In genomic region chr19:49129238-49129583, GRCh38 we compare ENCODE assay signal across 13 cellular contexts. TPM values are rescaled to one million over a fixed set of nuclear protein-coding genes. Genes with fewer than 3 reads are reported as not detected.
DNase-seq lines count a peak whose midpoint lies in the region; ATAC-seq and TF ChIP-seq lines count a peak whose summit lies in the region.
"Had no signal": no experiment of that assay in that cellular context is flagged by ENCODE, and none has a peak within 500 bp of the region (broad histone marks: within the 10 kb centered on the region; RNA-seq: fewer than 3 reads in every experiment).

No MANE protein-coding gene starts in this region.

- no peaks in the 10 kb centered on the region for H3K9me3 ChIP-seq in A673 (ENCODE audit: low read depth, low read length, poor library complexity, severe bottlenecking)
- H3K9me3 ChIP-seq in DND-41 (ENCODE audit: insufficient read depth, low read length, severe bottlenecking), result no peaks in the 10 kb centered on the region
- H3K9me3 ChIP-seq in GM23248 (ENCODE audit: low read depth), result no peaks in the 10 kb centered on the region
- no peaks in the 10 kb centered on the region for H3K9me3 ChIP-seq in thyroid gland
- H3K9me3 ChIP-seq: SJSA1 had no signal

- H3K36me3 ChIP-seq in A673 (ENCODE audit: insufficient read depth, low read length, poor library complexity, severe bottlenecking), result peaks cover 15% of the 10 kb centered on the region
- peaks cover 22% of the 10 kb centered on the region for H3K36me3 ChIP-seq in DND-41 (ENCODE audit: insufficient read depth, low read length)
- H3K36me3 ChIP-seq in GM23248 (ENCODE audit: low read depth), result no peaks in the 10 kb centered on the region
- no peaks in the 10 kb centered on the region for H3K36me3 ChIP-seq in thyroid gland
- H3K36me3 ChIP-seq: SJSA1 had no signal

- WGBS in GM23248 (ENCODE audit: low coverage in 1 of 2, low lambda C conversion rate in 2 of 2, missing lambda C conversion rate in 2 of 2), 2 experiments, result 65 to 75% methylated on average over 13 to 16 of the region's 16 CpGs
- WGBS in thyroid gland, 2 donors, result 61 to 82% methylated on average over 16 of the region's 16 CpGs

- H3K27ac Mint-ChIP-seq in stimulated activated naive CD8-positive, alpha-beta T cell treated with anti-CD3 and anti-CD28 coated beads, Interleukin-15, amount 100 ng/mL, for 72 hours, result no peak overlapping the region

- peak overlapping the region in 1 of 2 donors; percentile 86 for H3K4me3 Mint-ChIP-seq in stimulated activated naive CD8-positive, alpha-beta T cell treated with anti-CD3 and anti-CD28 coated beads, Interleukin-15, amount 100 ng/mL, for 72 hours

- H3K27me3 ChIP-seq in A673 (replicated peaks; ENCODE audit: insufficient read depth, low read depth, low read length, poor library complexity) (no peaks in the 10 kb centered on the region), DND-41 (ENCODE audit: insufficient read depth, low read length, poor library complexity) (no peaks in the 10 kb centered on the region), GM23248 (replicated peaks; ENCODE audit: insufficient read depth) (no peaks in the 10 kb centered on the region; the same call in 1 of the 2 replicates), thyroid gland (no peaks in the 10 kb centered on the region)
- H3K27me3 ChIP-seq: SJSA1 had no signal

- H2AFZ ChIP-seq in DND-41 (ENCODE audit: low read depth, low read length) (no peak overlapping the region), GM23248 (no peak overlapping the region)

- intact Hi-C loops in A673 (cut with micrococcal nuclease; ENCODE audit: unreplicated experiment) (no loop called here), thyroid gland (cut with DNase I) (no loop called here)

- DNase-seq in A673 (ENCODE audit: low spot score) (peak; percentile 46), DND-41 (no peak), RPMI7951 (ENCODE audit: low read depth) (peak; percentile 49), iPS-NIHi11 (ENCODE audit: low spot score) (peak; percentile 74), GM23248 (no peak), midbrain (lab: John Stamatoyannopoulos, UW) (no peak), thyroid gland (no peak)
- no peak for DNase-seq in stimulated activated naive CD8-positive, alpha-beta T cell treated with anti-CD3 and anti-CD28 coated beads, Interleukin-15, amount 100 ng/mL, for 72 hours
- DNase-seq: KBM-7, NCI-H446, nucleus accumbens had no signal

- peaks cover 10% of the 10 kb centered on the region for H3K27me3 Mint-ChIP-seq in stimulated activated naive CD8-positive, alpha-beta T cell treated with anti-CD3 and anti-CD28 coated beads, Interleukin-15, amount 100 ng/mL, for 72 hours

- H3K79me2 ChIP-seq in DND-41 (ENCODE audit: insufficient read depth, low read length) (peaks cover 10% of the 10 kb centered on the region), GM23248 (ENCODE audit: insufficient read depth) (no peaks in the 10 kb centered on the region)

- peaks cover 40% of the 10 kb centered on the region for H3K4me1 Mint-ChIP-seq in stimulated activated naive CD8-positive, alpha-beta T cell treated with anti-CD3 and anti-CD28 coated beads, Interleukin-15, amount 100 ng/mL, for 72 hours

- H3K9ac ChIP-seq in DND-41 (ENCODE audit: low read depth, low read length) (peak overlapping the region; percentile 47; the same call in 1 of the 2 replicates), GM23248 (no peak overlapping the region)

- H3K9me2 ChIP-seq in GM23248 (ENCODE audit: insufficient read depth), result no peaks in the 10 kb centered on the region

- TF ChIP-seq CTCF in A673 (conservative IDR thresholded peaks at IDR 0.05; ENCODE audit: low read depth, low read length) (no peak), DND-41 (IDR thresholded peaks at IDR 0.05; ENCODE audit: borderline replicate concordance, extremely low read depth, low read length, poor library complexity, severe bottlenecking) (no peak), thyroid gland (IDR thresholded peaks at IDR 0.05) (no peak)

- POLR2A ChIA-PET in A673 (lab: Charles Lee; ENCODE audit: low non-redundant PET), result interaction anchor here (0.6 kb wide), 1 partner anchor 22 kb away, joined by 13 read pairs; no protein-coding TSS in a partner anchor

- H3K4me1 ChIP-seq in A673 (ENCODE audit: insufficient read depth, low read length, poor library complexity, severe bottlenecking) (peaks cover 21% of the 10 kb centered on the region), DND-41 (ENCODE audit: insufficient read depth, low read length) (peaks cover 22% of the 10 kb centered on the region), GM23248 (ENCODE audit: insufficient read depth) (no peaks in the 10 kb centered on the region), thyroid gland (peaks cover 17 to 24% of the 10 kb centered on the region in 2 donors)

- no TSS peak for BruUV-seq in A673 (replicated peaks; lab: Mats Ljungman, UMichigan)

- no peak for TF ChIP-seq POLR2A in thyroid gland (IDR thresholded peaks at IDR 0.05)

- H3K9me3 Mint-ChIP-seq in stimulated activated naive CD8-positive, alpha-beta T cell treated with anti-CD3 and anti-CD28 coated beads, Interleukin-15, amount 100 ng/mL, for 72 hours, result no peaks in the 10 kb centered on the region

- in situ Hi-C loops in GM23248 (cut with MboI), result no loop called here

- H3K4me3 ChIP-seq in A673 (ENCODE audit: low read depth, low read length, poor library complexity, severe bottlenecking), result peak overlapping the region; percentile 49
- peak overlapping the region in 1 of 2 experiments; percentile 80; a peak in 2 of 4 replicates for H3K4me3 ChIP-seq in DND-41 (ENCODE audit: low read depth in 1 of 2, low read length in 2 of 2)
- no peak overlapping the region for H3K4me3 ChIP-seq in GM23248
- H3K4me3 ChIP-seq in thyroid gland (replicated peaks in 1 of 3), result no peak overlapping the region

- CTCF ChIA-PET in A673 (lab: Charles Lee), result no interaction called here

- no peak for ATAC-seq in DND-41 (ENCODE audit: insufficient read depth, low read depth)
- ATAC-seq in stimulated activated naive CD8-positive, alpha-beta T cell treated with anti-CD3 and anti-CD28 coated beads, Interleukin-15, amount 100 ng/mL, for 72 hours, result no peak

- H3K4me2 ChIP-seq in DND-41 (ENCODE audit: insufficient read depth, low read length) (peak overlapping the region; percentile 96), GM23248 (ENCODE audit: unreplicated experiment) (no peak overlapping the region)

- 0 out of 2 replicates have a peak, but pooled peaks cover 4% of the 10 kb centered on the region for H3F3A ChIP-seq in GM23248 (ENCODE audit: insufficient read depth)

- 0 out of 2 replicates have a peak, but pooled peaks cover under 1% of the 10 kb centered on the region for H4K20me1 ChIP-seq in DND-41 (ENCODE audit: insufficient read depth, low read length)
- H4K20me1 ChIP-seq in GM23248 (ENCODE audit: insufficient read depth), result no peaks in the 10 kb centered on the region

- no peak overlapping the region for H3K27ac ChIP-seq in A673 (ENCODE audit: low read depth, low read length, poor library complexity, severe bottlenecking)
- peak overlapping the region; percentile 89 for H3K27ac ChIP-seq in DND-41 (ENCODE audit: low read length)
- H3K27ac ChIP-seq in GM23248, result no peak overlapping the region
- H3K27ac ChIP-seq in thyroid gland, result no peak overlapping the region
- H3K27ac ChIP-seq: SJSA1 had no signal

RNA-seq across cellular contexts. Expression of gene PPFIA3, which starts 9.9 kb away (rescaled TPM):
- total RNA-seq in A673 (2021) (33.1 and 33.6 TPM in 2 replicates), thyroid gland (1 to 10 TPM; 4.6 to 7.4 (median 5.3) TPM)
- total RNA-seq in RPMI7951 (2014; rRNA removed; shearing (Covaris generic)), result 8.3 and 10.4 TPM in 2 replicates
- total RNA-seq in GM23248 (2014; rRNA removed; shearing (Covaris generic)), result 0.63 and 2.4 TPM in 2 replicates
- 1.2 TPM in 2 replicates for polyA plus RNA-seq in GM23248 (2016; fragmentation: Nextera tagmentation; extraction: Ambion mirVana)

RNA-seq across cellular contexts. Expression of gene C19orf73, which starts 10.3 kb away (rescaled TPM):
- total RNA-seq in A673 (2021) (1.7 and 2.6 TPM in 2 replicates), thyroid gland (10 to 100 TPM in 1 of 4 donors, 1 to 10 TPM in 3; 1.7 to 13.4 (median 6.1) TPM)
- 4.4 and 5.3 TPM in 2 replicates for total RNA-seq in RPMI7951 (2014; rRNA removed; shearing (Covaris generic))
- 0.86 TPM in 1 of 2 replicates, not detected in the other for total RNA-seq in GM23248 (2014; rRNA removed; shearing (Covaris generic))
- polyA plus RNA-seq in GM23248 (2016; fragmentation: Nextera tagmentation; extraction: Ambion mirVana), result 1.0 and 1.4 TPM in 2 replicates

RNA-seq across cellular contexts. Expression of gene LIN7B, which starts 15.0 kb away (rescaled TPM):
- 19.9 and 24.3 TPM in 2 replicates for total RNA-seq in A673 (2021)
- total RNA-seq in RPMI7951 (2014; rRNA removed; shearing (Covaris generic)), result 6.0 and 14.6 TPM in 2 replicates
- 10.7 and 12.5 TPM in 2 replicates for total RNA-seq in GM23248 (2014; rRNA removed; shearing (Covaris generic))
- polyA plus RNA-seq in GM23248 (2016; fragmentation: Nextera tagmentation; extraction: Ambion mirVana), result 11.9 and 12.6 TPM in 2 replicates
- 10 to 100 TPM; 10.5 to 17.7 (median 13.8) TPM for total RNA-seq in thyroid gland

RNA-seq across cellular contexts. Expression of gene HRC, which starts 26.0 kb away (rescaled TPM):
- total RNA-seq in A673 (2021) (not detected in 2 replicates), thyroid gland (1 to 10 TPM; 1.1 to 4.1 (median 2.1) TPM)
- total RNA-seq in RPMI7951 (2014; rRNA removed; shearing (Covaris generic)), result under 0.01 TPM in 1 of 2 replicates, not detected in the other
- not detected in 2 replicates for total RNA-seq in GM23248 (2014; rRNA removed; shearing (Covaris generic))
- polyA plus RNA-seq in GM23248 (2016; fragmentation: Nextera tagmentation; extraction: Ambion mirVana), result 0.10 TPM in 1 of 2 replicates, not detected in the other
- total RNA-seq: CD4-positive, alpha-beta memory T cell; SJSA1 had no signal
- polyA plus RNA-seq: CD4-positive, alpha-beta memory T cell had no signal

RNA-seq across cellular contexts. Expression of gene TRPM4, which starts 28.4 kb away (rescaled TPM):
- 107 and 116 TPM in 2 replicates for total RNA-seq in A673 (2021)
- total RNA-seq in RPMI7951 (2014; rRNA removed; shearing (Covaris generic)), result 8.3 and 9.7 TPM in 2 replicates
- total RNA-seq in GM23248 (2014; rRNA removed; shearing (Covaris generic)), result 18.4 and 18.8 TPM in 2 replicates
- 15.8 and 20.1 TPM in 2 replicates for polyA plus RNA-seq in GM23248 (2016; fragmentation: Nextera tagmentation; extraction: Ambion mirVana)
- total RNA-seq in thyroid gland, result 10 to 100 TPM; 18.4 to 36.4 (median 26.1) TPM
- polyA plus RNA-seq: CD4-positive, alpha-beta memory T cell had no signal

Comparison
In these comparisons a context has a peak if more than half of its experiments do, and no peak if none do; other contexts are left out.
1. DNase-seq: peak in A673 (single experiment), RPMI7951 (single experiment) and iPS-NIHi11 (single experiment); none in DND-41 (single experiment), GM23248 (single experiment), stimulated activated naive CD8-positive, alpha-beta T cell treated with anti-CD3 and anti-CD28 coated beads, Interleukin-15, amount 100 ng/mL, for 72 hours (0 of 2), midbrain (single experiment) and thyroid gland (0 of 2).